In the genomic region with DNA sequence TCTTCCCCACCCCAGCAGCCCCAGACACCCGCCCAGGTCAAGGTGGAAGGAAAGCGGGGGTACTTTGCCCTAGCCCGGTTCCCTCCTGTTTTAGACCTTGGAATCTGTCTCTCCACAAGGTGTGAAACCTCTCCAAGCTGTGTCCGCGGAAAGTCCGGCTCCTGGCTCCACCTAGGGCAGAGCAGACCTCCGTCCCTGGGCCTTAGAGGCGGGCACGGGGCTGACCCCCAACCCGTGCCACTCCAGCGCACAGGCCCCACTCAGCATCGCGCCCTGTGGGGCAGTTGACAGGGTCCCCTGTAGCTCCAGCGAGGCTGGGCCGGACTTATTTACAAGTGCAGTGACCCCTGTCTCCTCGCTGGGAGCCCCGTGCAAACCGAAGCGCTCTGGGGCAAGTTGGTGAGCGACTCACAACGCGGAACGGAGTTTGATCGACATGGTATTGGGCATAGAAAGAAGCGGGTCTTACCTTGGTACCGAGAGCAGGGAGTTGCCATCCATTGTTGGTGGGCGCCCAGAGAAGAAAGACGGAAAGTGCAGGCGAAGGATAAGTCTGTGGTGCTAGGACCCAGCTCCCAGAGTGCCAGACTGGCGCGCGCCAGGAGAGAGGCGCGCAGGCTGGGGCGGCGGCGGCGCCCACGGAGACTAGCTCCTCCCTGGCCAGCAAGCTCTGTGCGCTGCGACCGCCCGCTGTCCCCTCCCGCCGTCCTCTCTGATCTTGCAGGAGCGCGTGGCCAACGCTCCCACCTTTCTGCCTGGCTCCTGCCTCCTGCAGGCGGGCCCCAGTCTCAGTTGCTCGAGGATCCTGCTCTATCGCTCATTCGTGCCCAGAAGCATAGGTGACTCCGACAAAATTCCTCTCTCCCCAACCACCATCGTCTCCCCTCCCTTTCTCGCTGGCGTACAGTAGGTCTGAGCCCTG, we compare ENCODE assay signal across 1 cellular context.
TF ChIP-seq lines count a peak whose summit lies in the region.

TSS of gene SPHKAP (minus strand) at position 590 of the 922 bp plus-strand sequence. CDS start at position 501, 89 bp downstream.

TF ChIP-seq in HepG2, 621 proteins besides CTCF, POLR2A, EP300 and RAD21:
- TF ChIP-seq DR1 (CRISPR knock-in tag; IDR thresholded peaks at IDR 0.05) (no peak), CREBL2 (CRISPR knock-in tag; IDR thresholded peaks at IDR 0.05; ENCODE audit: borderline replicate concordance) (no peak)
